8 cellular contexts compared by ENCODE assay signal in the genomic region with DNA sequence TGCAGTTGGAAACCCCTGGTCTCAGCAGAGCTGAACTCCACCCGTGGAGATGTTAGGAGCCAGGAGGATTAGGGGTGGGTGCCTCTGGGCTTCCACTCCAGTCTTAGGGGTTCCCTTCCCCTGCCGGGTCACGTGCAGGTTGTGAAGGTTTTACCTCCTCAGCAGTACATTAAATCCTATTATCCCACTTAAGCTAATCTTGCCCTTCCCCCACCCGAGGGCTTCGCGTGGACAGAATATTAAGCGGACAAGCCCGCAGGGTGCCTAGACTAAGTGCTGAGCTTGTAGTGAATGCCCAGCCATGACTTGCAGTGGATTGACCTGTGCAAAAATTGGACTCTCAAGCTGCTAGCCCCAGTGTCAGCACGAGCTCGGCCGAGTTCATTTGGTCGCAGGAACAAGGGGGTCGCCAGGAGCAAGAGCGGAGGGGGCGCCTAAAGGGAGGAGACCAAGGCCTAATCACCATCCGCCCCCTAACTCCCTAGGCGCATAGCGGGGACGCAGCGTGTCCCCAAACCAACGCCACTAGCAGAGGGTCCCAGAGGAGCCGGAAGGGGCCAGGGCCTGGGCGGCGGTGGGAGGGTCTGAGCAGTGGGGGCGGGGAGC. TPM values are rescaled to one million over a fixed set of nuclear protein-coding genes. Genes with fewer than 3 reads are reported as not detected.
DNase-seq lines count a peak whose midpoint lies in the region; ATAC-seq, FAIRE-seq and TF ChIP-seq lines count a peak whose summit lies in the region.

No MANE protein-coding gene starts in this region.

- H3K9me3 Mint-ChIP-seq in activated naive CD4-positive, alpha-beta T cell treated with anti-CD3 and anti-CD28 coated beads, Interleukin-2, amount 50 U/mL, for 72 hours, result no peaks in the 10 kb centered on the region

- no TSS peak for BruUV-seq in HepG2 (replicated peaks; lab: Mats Ljungman, UMichigan)

- 11% methylated on average over 11 of the region's 25 CpGs for WGBS in HepG2 (ENCODE audit: low lambda C conversion rate)
- 24% methylated on average over 14 to 16 of the region's 25 CpGs for WGBS in thyroid gland, 2 donors

- H3K27ac ChIP-seq in ascending aorta (peak overlapping the region; percentile 68 to 70), HepG2 (ENCODE audit: extremely low read length, insufficient read depth, low read length) (peak overlapping the region; percentile 30), thyroid gland (peak overlapping the region; percentile 77 to 95 (median 93))

- peak overlapping the region; percentile 72 for H3K9ac ChIP-seq in HepG2 (ENCODE audit: insufficient read depth, low read depth, low read length)

- H3K27me3 ChIP-seq in ascending aorta, result no peaks in the 10 kb centered on the region
- no peaks in the 10 kb centered on the region for H3K27me3 ChIP-seq in HepG2 (ENCODE audit: control insufficient read depth in 1 of 2, insufficient read depth in 2 of 2, low read length in 2 of 2)
- H3K27me3 ChIP-seq in thyroid gland, result no peaks in the 10 kb centered on the region

- TF ChIP-seq EP300 in HepG2 (IDR thresholded peaks at IDR 0.05; ENCODE audit: low read depth in 2 of 2, low read length in 2 of 2) (no peak), HepG2 (CRISPR knock-in tag; IDR thresholded peaks at IDR 0.05; ENCODE audit: borderline replicate concordance) (no peak)

- intact Hi-C loops in ascending aorta (cut with DNase I) (loop anchor here (2.0 kb wide), 1 partner anchor 16 kb away; no protein-coding TSS in a partner anchor), HepG2 (cut with micrococcal nuclease; ENCODE audit: unreplicated experiment) (loop anchor here (2.0 kb wide), 1 partner anchor 20 kb away; no protein-coding TSS in a partner anchor), thyroid gland (cut with DNase I) (no loop called here)

- TF ChIP-seq POLR2A in HepG2 (IDR thresholded peaks at IDR 0.05; ENCODE audit: insufficient read depth in 1 of 2, low read depth in 2 of 2, low read length in 2 of 2) (no peak), thyroid gland (IDR thresholded peaks at IDR 0.05) (no peak)

- DNase-seq in GM12865 (ENCODE audit: low read depth) (no peak), ascending aorta (ENCODE audit: low spot score in 2 of 2) (no peak), HepG2 (ENCODE audit: low spot score) (no peak), thyroid gland (peak in 1 of 2 donors; percentile 35)
- DNase-seq in activated naive CD4-positive, alpha-beta T cell treated with anti-CD3 and anti-CD28 coated beads, Interleukin-2, amount 50 U/mL, for 72 hours (ENCODE audit: low spot score in 2 of 2), result no peak

- H3K4me1 ChIP-seq in ascending aorta (peaks cover 8 to 12% of the 10 kb centered on the region in 2 donors), HepG2 (ENCODE audit: insufficient read depth, low read length) (peaks cover 26% of the 10 kb centered on the region), thyroid gland (peaks cover 28 to 35% of the 10 kb centered on the region in 2 donors)

- no peak for TF ChIP-seq CTCF in GM12865 (IDR thresholded peaks at IDR 0.05; ENCODE audit: insufficient read depth, low read depth, low read length, missing control alignments)
- TF ChIP-seq CTCF in ascending aorta (IDR thresholded peaks at IDR 0.05), result no peak
- no peak for TF ChIP-seq CTCF in HepG2 (CRISPR knock-in tag; IDR thresholded peaks at IDR 0.05)
- TF ChIP-seq CTCF in thyroid gland (IDR thresholded peaks at IDR 0.05), result no peak

- H2AFZ ChIP-seq in HepG2 (ENCODE audit: low read length), result no peak overlapping the region

- no peak for FAIRE-seq in HepG2 (lab: Jason Lieb, UNC)

- peak; percentile 10 for ATAC-seq in HG03095 (IDR thresholded peaks at IDR 0.05; ENCODE audit: unreplicated experiment)
- peak; percentile 39 for ATAC-seq in HepG2
- no peak for ATAC-seq in HG02623 (IDR thresholded peaks at IDR 0.05; ENCODE audit: unreplicated experiment)
- no peak for ATAC-seq in HG03469 (IDR thresholded peaks at IDR 0.05; ENCODE audit: unreplicated experiment)
- no peak for ATAC-seq in activated naive CD4-positive, alpha-beta T cell treated with anti-CD3 and anti-CD28 coated beads, Interleukin-2, amount 50 U/mL, for 72 hours

- CTCF ChIA-PET in HepG2 (lab: Yijun Ruan, JAX; ENCODE audit: low intra/inter-chr PET ratio, low total read pairs), result interaction anchor here (0.9 kb wide), 1 partner anchor 19 kb away, joined by 3 read pairs; no protein-coding TSS in a partner anchor

- no peaks in the 10 kb centered on the region for H3K36me3 Mint-ChIP-seq in activated naive CD4-positive, alpha-beta T cell treated with anti-CD3 and anti-CD28 coated beads, Interleukin-2, amount 50 U/mL, for 72 hours

- TF ChIP-seq RAD21 in HepG2 (CRISPR knock-in tag; IDR thresholded peaks at IDR 0.05), result no peak

- peaks cover 6% of the 10 kb centered on the region; the same call in 1 of the 2 replicates for H4K20me1 ChIP-seq in HepG2 (ENCODE audit: insufficient read depth, low read length)

- peaks cover 6% of the 10 kb centered on the region for H3K79me2 ChIP-seq in HepG2 (ENCODE audit: insufficient read depth, low read length)

- in situ Hi-C loops in HepG2 (cut with HindIII; ENCODE audit: extremely low pct_ligation_motif_present, low pct_unique_long_range_greater_than_20kb), result no loop called here

- H3K27ac Mint-ChIP-seq in activated naive CD4-positive, alpha-beta T cell treated with anti-CD3 and anti-CD28 coated beads, Interleukin-2, amount 50 U/mL, for 72 hours, result no peak overlapping the region

- H3K4me2 ChIP-seq in HepG2 (ENCODE audit: low read depth, low read length), result peak overlapping the region; percentile 87

- H3K4me3 ChIP-seq in GM12865 (ENCODE audit: low read depth, low read length) (peak overlapping the region; percentile 68), ascending aorta (peak overlapping the region; percentile 66 to 93), HepG2 (replicated peaks in 1 of 3; ENCODE audit: insufficient read depth in 1 of 3, low read depth in 2 of 3, low read length in 3 of 3) (peak overlapping the region; percentile 85 to 95 (median 95)), thyroid gland (replicated peaks in 1 of 3) (peak overlapping the region; percentile 54 to 93 (median 89))

- POLR2A ChIA-PET in HepG2 (lab: Yijun Ruan, JAX), result interaction anchor here (1.0 to 4.0 kb wide), 6 partner anchors 8 to 49 kb away, joined by 3 to 55 read pairs (median 8); partner anchors contain the start of genes CIB1, GDPGP1 and TTLL13

- H3K9me3 ChIP-seq in ascending aorta, result no peaks in the 10 kb centered on the region
- no peaks in the 10 kb centered on the region for H3K9me3 ChIP-seq in HepG2 (ENCODE audit: low read length)
- no peaks in the 10 kb centered on the region for H3K9me3 ChIP-seq in thyroid gland

- H3K36me3 ChIP-seq in ascending aorta, result no peaks in the 10 kb centered on the region
- no peaks in the 10 kb centered on the region for H3K36me3 ChIP-seq in HepG2 (replicated peaks in 1 of 2; ENCODE audit: control insufficient read depth in 1 of 2, insufficient read depth in 2 of 2, low read length in 2 of 2)
- no peaks in the 10 kb centered on the region for H3K36me3 ChIP-seq in thyroid gland

RNA-seq across cellular contexts. Expression of gene SEMA4B, which starts 0.5 kb away (rescaled TPM):
- total RNA-seq in ascending aorta (51.2 TPM), HepG2 (2016; rRNA removed; fragmentation: Illumina TruSeq; extraction: Trizol) (1.3 and 2.1 TPM in 2 replicates), thyroid gland (100 to 1,000 TPM in 1 of 4 donors, 10 to 100 TPM in 3; 49.5 to 163 (median 69.9) TPM)
- 2.8 and 3.6 TPM in 2 replicates for total RNA-seq in HepG2 (2016; cell fraction: cytosol; rRNA removed; fragmentation: Illumina TruSeq; extraction: Trizol; ENCODE audit: low read depth)
- total RNA-seq in HepG2 (2016; cell fraction: insoluble cytoplasmic fraction; rRNA removed; fragmentation: Illumina TruSeq; extraction: Trizol), result 1.8 and 2.7 TPM in 2 replicates
- 1.5 and 1.8 TPM in 2 replicates for total RNA-seq in HepG2 (2016; cell fraction: membrane; rRNA removed; fragmentation: Illumina TruSeq; extraction: Trizol)
- 4.4 and 5.3 TPM in 2 replicates for total RNA-seq in HepG2 (2016; cell fraction: nucleus; rRNA removed; fragmentation: Illumina TruSeq; extraction: Trizol)
- 17.0 and 31.8 TPM in 2 replicates for polyA plus RNA-seq in HepG2 (2011; rRNA removed)
- 11.3 and 13.8 TPM in 2 replicates for polyA plus RNA-seq in HepG2 (2011; cell fraction: cytosol; rRNA removed)
- 63.8 and 71.1 TPM in 2 replicates for polyA plus RNA-seq in HepG2 (2011; cell fraction: nucleus; rRNA removed)
- 11.2 and 22.4 TPM in 2 replicates for polyA plus RNA-seq in HepG2 (2012)
- 0.40 and 0.47 TPM in 2 replicates for polyA plus RNA-seq in HepG2 (2016; cell fraction: cytosol; fragmentation: Illumina TruSeq; extraction: Trizol; ENCODE audit: low read depth)
- polyA plus RNA-seq in HepG2 (2016; cell fraction: insoluble cytoplasmic fraction; fragmentation: Illumina TruSeq; extraction: Trizol; ENCODE audit: low read depth), result 2.0 and 2.2 TPM in 2 replicates
- 0.70 and 1.2 TPM in 2 replicates for polyA plus RNA-seq in HepG2 (2016; cell fraction: membrane; fragmentation: Illumina TruSeq; extraction: Trizol; ENCODE audit: low read depth)
- 14.4 and 14.8 TPM in 2 replicates for polyA plus RNA-seq in HepG2 (2016; cell fraction: nucleus; fragmentation: Illumina TruSeq; extraction: Trizol; ENCODE audit: insufficient read depth, low read depth)
- 42.2 and 71.8 TPM in 2 replicates for polyA minus RNA-seq in HepG2 (2011; rRNA and poly(A)+ RNA removed; ENCODE audit: low replicate concordance)
- 25.4 and 35.9 TPM in 2 replicates for polyA minus RNA-seq in HepG2 (2011; cell fraction: cytosol; rRNA and poly(A)+ RNA removed)
- 35.4 and 39.4 TPM in 2 replicates for polyA minus RNA-seq in HepG2 (2011; cell fraction: nucleus; rRNA and poly(A)+ RNA removed)
- total RNA-seq in activated naive CD4-positive, alpha-beta T cell treated with anti-CD3 and anti-CD28 coated beads, Interleukin-2, amount 50 U/mL, for 72 hours, result 10 to 100 TPM in 1 of 2 donors, 1 to 10 TPM in 1; 8.9 to 19.1 TPM

RNA-seq across cellular contexts. Expression of gene CIB1, which starts 33.1 kb away (rescaled TPM):
- total RNA-seq in ascending aorta (50.9 TPM), HepG2 (2016; rRNA removed; fragmentation: Illumina TruSeq; extraction: Trizol) (38.7 and 52.4 TPM in 2 replicates), thyroid gland (10 to 100 TPM; 24.3 to 90.0 (median 30.8) TPM)
- total RNA-seq in HepG2 (2016; cell fraction: cytosol; rRNA removed; fragmentation: Illumina TruSeq; extraction: Trizol; ENCODE audit: low read depth), result 18.8 and 20.6 TPM in 2 replicates
- total RNA-seq in HepG2 (2016; cell fraction: insoluble cytoplasmic fraction; rRNA removed; fragmentation: Illumina TruSeq; extraction: Trizol), result 43.1 and 52.3 TPM in 2 replicates
- total RNA-seq in HepG2 (2016; cell fraction: membrane; rRNA removed; fragmentation: Illumina TruSeq; extraction: Trizol), result 30.4 and 35.8 TPM in 2 replicates
- total RNA-seq in HepG2 (2016; cell fraction: nucleus; rRNA removed; fragmentation: Illumina TruSeq; extraction: Trizol), result 22.1 and 24.2 TPM in 2 replicates
- 72.7 and 73.6 TPM in 2 replicates for polyA plus RNA-seq in HepG2 (2011; rRNA removed)
- 50.7 and 83.9 TPM in 2 replicates for polyA plus RNA-seq in HepG2 (2011; cell fraction: cytosol; rRNA removed)
- 47.6 and 49.0 TPM in 2 replicates for polyA plus RNA-seq in HepG2 (2011; cell fraction: nucleus; rRNA removed)
- polyA plus RNA-seq in HepG2 (2012), result 22.9 and 33.8 TPM in 2 replicates
- 38.0 and 44.9 TPM in 2 replicates for polyA plus RNA-seq in HepG2 (2016; cell fraction: cytosol; fragmentation: Illumina TruSeq; extraction: Trizol; ENCODE audit: low read depth)
- polyA plus RNA-seq in HepG2 (2016; cell fraction: insoluble cytoplasmic fraction; fragmentation: Illumina TruSeq; extraction: Trizol; ENCODE audit: low read depth), result 88.2 and 89.6 TPM in 2 replicates
- polyA plus RNA-seq in HepG2 (2016; cell fraction: membrane; fragmentation: Illumina TruSeq; extraction: Trizol; ENCODE audit: low read depth), result 44.3 and 53.1 TPM in 2 replicates
- polyA plus RNA-seq in HepG2 (2016; cell fraction: nucleus; fragmentation: Illumina TruSeq; extraction: Trizol; ENCODE audit: insufficient read depth, low read depth), result 71.0 and 73.3 TPM in 2 replicates
- polyA minus RNA-seq in HepG2 (2011; rRNA and poly(A)+ RNA removed; ENCODE audit: low replicate concordance), result 45.8 and 91.0 TPM in 2 replicates
- polyA minus RNA-seq in HepG2 (2011; cell fraction: cytosol; rRNA and poly(A)+ RNA removed), result 10.3 and 12.9 TPM in 2 replicates
- polyA minus RNA-seq in HepG2 (2011; cell fraction: nucleus; rRNA and poly(A)+ RNA removed), result 5.7 TPM in 2 replicates
- 100 to 1,000 TPM; 114 to 150 TPM for total RNA-seq in activated naive CD4-positive, alpha-beta T cell treated with anti-CD3 and anti-CD28 coated beads, Interleukin-2, amount 50 U/mL, for 72 hours

RNA-seq across cellular contexts. Expression of gene GDPGP1, which starts 33.4 kb away (rescaled TPM):
- total RNA-seq in ascending aorta (2.2 TPM), HepG2 (2016; rRNA removed; fragmentation: Illumina TruSeq; extraction: Trizol) (4.3 and 5.0 TPM in 2 replicates), thyroid gland (10 to 100 TPM in 2 of 4 donors, 1 to 10 TPM in 2; 7.1 to 28.1 (median 13.6) TPM)
- 1.2 TPM in 2 replicates for total RNA-seq in HepG2 (2016; cell fraction: cytosol; rRNA removed; fragmentation: Illumina TruSeq; extraction: Trizol; ENCODE audit: low read depth)
- 5.0 and 6.6 TPM in 2 replicates for total RNA-seq in HepG2 (2016; cell fraction: insoluble cytoplasmic fraction; rRNA removed; fragmentation: Illumina TruSeq; extraction: Trizol)
- 2.4 and 2.8 TPM in 2 replicates for total RNA-seq in HepG2 (2016; cell fraction: membrane; rRNA removed; fragmentation: Illumina TruSeq; extraction: Trizol)
- 4.7 and 4.8 TPM in 2 replicates for total RNA-seq in HepG2 (2016; cell fraction: nucleus; rRNA removed; fragmentation: Illumina TruSeq; extraction: Trizol)
- 1.5 and 2.2 TPM in 2 replicates for polyA plus RNA-seq in HepG2 (2011; rRNA removed)
- 0.83 and 1.3 TPM in 2 replicates for polyA plus RNA-seq in HepG2 (2011; cell fraction: cytosol; rRNA removed)
- 6.5 and 7.4 TPM in 2 replicates for polyA plus RNA-seq in HepG2 (2011; cell fraction: nucleus; rRNA removed)
- 0.84 and 1.2 TPM in 2 replicates for polyA plus RNA-seq in HepG2 (2012)
- 0.17 and 0.42 TPM in 2 replicates for polyA plus RNA-seq in HepG2 (2016; cell fraction: cytosol; fragmentation: Illumina TruSeq; extraction: Trizol; ENCODE audit: low read depth)
- 2.4 and 3.1 TPM in 2 replicates for polyA plus RNA-seq in HepG2 (2016; cell fraction: insoluble cytoplasmic fraction; fragmentation: Illumina TruSeq; extraction: Trizol; ENCODE audit: low read depth)
- polyA plus RNA-seq in HepG2 (2016; cell fraction: membrane; fragmentation: Illumina TruSeq; extraction: Trizol; ENCODE audit: low read depth), result 0.72 and 0.86 TPM in 2 replicates
- 2.7 and 3.3 TPM in 2 replicates for polyA plus RNA-seq in HepG2 (2016; cell fraction: nucleus; fragmentation: Illumina TruSeq; extraction: Trizol; ENCODE audit: insufficient read depth, low read depth)
- polyA minus RNA-seq in HepG2 (2011; rRNA and poly(A)+ RNA removed; ENCODE audit: low replicate concordance), result 18.9 and 23.4 TPM in 2 replicates
- 1.2 and 3.0 TPM in 2 replicates for polyA minus RNA-seq in HepG2 (2011; cell fraction: cytosol; rRNA and poly(A)+ RNA removed)
- polyA minus RNA-seq in HepG2 (2011; cell fraction: nucleus; rRNA and poly(A)+ RNA removed), result 12.5 and 15.4 TPM in 2 replicates
- total RNA-seq in activated naive CD4-positive, alpha-beta T cell treated with anti-CD3 and anti-CD28 coated beads, Interleukin-2, amount 50 U/mL, for 72 hours, result 1 to 10 TPM; 3.1 to 7.6 TPM

RNA-seq across cellular contexts. Expression of gene TTLL13, which starts 48.7 kb away (rescaled TPM):
- total RNA-seq in ascending aorta, result not detected
- 0.29 TPM in 1 of 2 replicates, not detected in the other for total RNA-seq in HepG2 (2016; rRNA removed; fragmentation: Illumina TruSeq; extraction: Trizol)
- 0.09 TPM in 1 of 2 replicates, not detected in the other for total RNA-seq in HepG2 (2016; cell fraction: cytosol; rRNA removed; fragmentation: Illumina TruSeq; extraction: Trizol; ENCODE audit: low read depth)
- total RNA-seq in HepG2 (2016; cell fraction: insoluble cytoplasmic fraction; rRNA removed; fragmentation: Illumina TruSeq; extraction: Trizol), result 0.11 TPM in 1 of 2 replicates, not detected in the other
- total RNA-seq in HepG2 (2016; cell fraction: membrane; rRNA removed; fragmentation: Illumina TruSeq; extraction: Trizol), result 0.21 TPM in 1 of 2 replicates, not detected in the other
- total RNA-seq in HepG2 (2016; cell fraction: nucleus; rRNA removed; fragmentation: Illumina TruSeq; extraction: Trizol), result 0.25 TPM in 1 of 2 replicates, not detected in the other
- polyA plus RNA-seq in HepG2 (2011; rRNA removed), result 0.07 and 0.08 TPM in 2 replicates
- 0.04 and 0.14 TPM in 2 replicates for polyA plus RNA-seq in HepG2 (2011; cell fraction: cytosol; rRNA removed)
- 0.21 and 0.51 TPM in 2 replicates for polyA plus RNA-seq in HepG2 (2011; cell fraction: nucleus; rRNA removed)
- polyA plus RNA-seq in HepG2 (2012), result not detected in 2 replicates
- polyA plus RNA-seq in HepG2 (2016; cell fraction: cytosol; fragmentation: Illumina TruSeq; extraction: Trizol; ENCODE audit: low read depth), result not detected in 2 replicates
- not detected in 2 replicates for polyA plus RNA-seq in HepG2 (2016; cell fraction: insoluble cytoplasmic fraction; fragmentation: Illumina TruSeq; extraction: Trizol; ENCODE audit: low read depth)
- polyA plus RNA-seq in HepG2 (2016; cell fraction: membrane; fragmentation: Illumina TruSeq; extraction: Trizol; ENCODE audit: low read depth), result 0.09 TPM in 1 of 2 replicates, not detected in the other
- 0.28 TPM in 1 of 2 replicates, not detected in the other for polyA plus RNA-seq in HepG2 (2016; cell fraction: nucleus; fragmentation: Illumina TruSeq; extraction: Trizol; ENCODE audit: insufficient read depth, low read depth)
- not detected in 2 replicates for polyA minus RNA-seq in HepG2 (2011; rRNA and poly(A)+ RNA removed; ENCODE audit: low replicate concordance)
- polyA minus RNA-seq in HepG2 (2011; cell fraction: cytosol; rRNA and poly(A)+ RNA removed), result not detected in 2 replicates
- polyA minus RNA-seq in HepG2 (2011; cell fraction: nucleus; rRNA and poly(A)+ RNA removed), result 0.26 TPM in 1 of 2 replicates, not detected in the other
- under 1 TPM in 2 of 4 donors, not detected in 2; 0.13 to 0.22 TPM for total RNA-seq in thyroid gland
- 1 to 10 TPM in 1 of 2 donors, under 1 TPM in 1; 0.49 to 1.0 TPM for total RNA-seq in activated naive CD4-positive, alpha-beta T cell treated with anti-CD3 and anti-CD28 coated beads, Interleukin-2, amount 50 U/mL, for 72 hours

Comparison
In these comparisons a context has a peak if more than half of its experiments do, and no peak if none do; other contexts are left out.
1. ATAC-seq: peak in HG03095 (single experiment) and HepG2 (single experiment); none in HG02623 (single experiment), HG03469 (single experiment) and activated naive CD4-positive, alpha-beta T cell treated with anti-CD3 and anti-CD28 coated beads, Interleukin-2, amount 50 U/mL, for 72 hours (0 of 2).
2. H3K27ac ChIP-seq: peak in every context shown above with its lines; median percentile 93 in thyroid gland; 69 in ascending aorta; 30 in HepG2.
3. Peak in every context shown above with its lines, with median percentiles within 50 percentile points of each other: H3K4me3 ChIP-seq.